ENCODE assay signal across 8 cellular contexts in genomic region chr1:19477284-19478240, GRCh38. TPM values are rescaled to one million over a fixed set of nuclear protein-coding genes. Genes with fewer than 3 reads are reported as not detected.
DNase-seq lines count a peak whose midpoint lies in the region; ATAC-seq and TF ChIP-seq lines count a peak whose summit lies in the region.

No MANE protein-coding gene starts in this region.

- H3K27me3 ChIP-seq in right cardiac atrium (ENCODE audit: control insufficient read depth, insufficient read depth): no peaks in the 10 kb centered on the region
- H3K27me3 ChIP-seq in thymus (ENCODE audit: control insufficient read depth, insufficient read depth): no peaks in the 10 kb centered on the region

- no peak for DNase-seq in activated B cell treated with CpG ODN at 0.5 μM for 24 hours
- DNase-seq in right cardiac atrium: peak in 2 of 3 donors; percentile 26 to 61
- DNase-seq in NCI-H2196 treated with DMSO at 0.1 percent for 48 hours (lab: John Stamatoyannopoulos, UW; ENCODE audit: unreplicated experiment): no peak
- no peak for DNase-seq in retina
- no peak for DNase-seq in NCI-H748 (lab: John Stamatoyannopoulos, UW; ENCODE audit: unreplicated experiment)

- peak overlapping the region; percentile 23 for H3K27ac ChIP-seq in right cardiac atrium (ENCODE audit: low read length)
- H3K27ac ChIP-seq in thymus (ENCODE audit: low read depth): peak overlapping the region; percentile 76

- WGBS in right cardiac atrium: 56% methylated on average over 11 of the region's 11 CpGs
- WGBS in thymus: 18% methylated on average over 11 of the region's 11 CpGs

- CTCF ChIA-PET in activated B cell treated with CpG ODN at 0.5 μM for 24 hours (lab: Charles Lee): interaction anchor here (0.9 to 2.0 kb wide), 3 partner anchors 9 to 23 kb away, joined by 3 to 7 read pairs (median 6); no protein-coding TSS in a partner anchor

- no peaks in the 10 kb centered on the region for H3K9me3 ChIP-seq in right cardiac atrium (ENCODE audit: control insufficient read depth, low read length)
- H3K9me3 ChIP-seq in thymus (ENCODE audit: control insufficient read depth): no peaks in the 10 kb centered on the region

- no peaks in the 10 kb centered on the region for H3K9me3 Mint-ChIP-seq in activated B cell treated with CpG ODN at 0.5 μM for 24 hours

- intact Hi-C loops in activated B cell treated with CpG ODN at 0.5 μM for 24 hours (cut with micrococcal nuclease) (loop anchor here (1.0 to 5.0 kb wide), 4 partner anchors 8 to 87 kb away; no protein-coding TSS in a partner anchor), right cardiac atrium (cut with DNase I) (loop anchor here in 1 of 4 donors (10.0 kb wide), 1 partner anchor 83 kb away; no protein-coding TSS in a partner anchor)

- no peaks in the 10 kb centered on the region for H3K27me3 Mint-ChIP-seq in activated B cell treated with CpG ODN at 0.5 μM for 24 hours

- H3K36me3 ChIP-seq in thymus (ENCODE audit: control insufficient read depth, insufficient read depth): peaks cover 25% of the 10 kb centered on the region

- peaks cover 42% of the 10 kb centered on the region for H3K4me1 ChIP-seq in right cardiac atrium (ENCODE audit: control insufficient read depth, insufficient read depth, low read length)
- peaks cover 34% of the 10 kb centered on the region for H3K4me1 ChIP-seq in thymus (ENCODE audit: control insufficient read depth, insufficient read depth, low read length)

- peak; percentile 69 for ATAC-seq in GM19043 (IDR thresholded peaks at IDR 0.05; ENCODE audit: low read depth, unreplicated experiment)
- peak; percentile 68 for ATAC-seq in HG03175 (IDR thresholded peaks at IDR 0.05; ENCODE audit: unreplicated experiment)
- ATAC-seq in activated B cell treated with CpG ODN at 0.5 μM for 24 hours (ENCODE audit: low read depth): peak; percentile 74
- peak; percentile 42 to 63 for ATAC-seq in right cardiac atrium

- peaks cover 45% of the 10 kb centered on the region for H3K36me3 Mint-ChIP-seq in activated B cell treated with CpG ODN at 0.5 μM for 24 hours (ENCODE audit: low read depth)

- H3K4me1 Mint-ChIP-seq in activated B cell treated with CpG ODN at 0.5 μM for 24 hours: peaks cover 93% of the 10 kb centered on the region

- H3K4me3 ChIP-seq in right cardiac atrium (ENCODE audit: low read length) (no peak overlapping the region), thymus (ENCODE audit: low read length) (no peak overlapping the region)

- peak overlapping the region; percentile 76 for H3K4me3 Mint-ChIP-seq in activated B cell treated with CpG ODN at 0.5 μM for 24 hours

- peak overlapping the region; percentile 93 for H3K27ac Mint-ChIP-seq in activated B cell treated with CpG ODN at 0.5 μM for 24 hours

- TF ChIP-seq CTCF in activated B cell treated with CpG ODN at 0.5 μM for 24 hours (IDR thresholded peaks at IDR 0.05): no peak

- POLR2A ChIA-PET in activated B cell treated with CpG ODN at 0.5 μM for 24 hours (lab: Charles Lee): interaction anchor here (0.6 to 5.9 kb wide), 9 partner anchors 9 to 226 kb away, joined by 3 to 38 read pairs (median 4); partner anchors contain the start of genes CAPZB, EMC1 and MRTO4

RNA-seq across cellular contexts. Expression of gene CAPZB, which starts 7.8 kb away (rescaled TPM):
- total RNA-seq in activated B cell treated with CpG ODN at 0.5 μM for 24 hours (334 and 349 TPM in 2 replicates), right cardiac atrium (100 to 1,000 TPM; 226 to 255 (median 232) TPM)
- polyA plus RNA-seq in right cardiac atrium (228 TPM), thymus (255 TPM)

Comparison
In these comparisons a context has a peak if more than half of its experiments do, and no peak if none do; other contexts are left out.
1. DNase-seq: peak in right cardiac atrium (2 of 3); none in activated B cell treated with CpG ODN at 0.5 μM for 24 hours (single experiment), NCI-H2196 treated with DMSO at 0.1 percent for 48 hours (single experiment), retina (single experiment) and NCI-H748 (single experiment).
2. Peak in every context shown above with its lines, with median percentiles within 50 percentile points of each other: ATAC-seq.